In genomic region chr2:10119601-10120157, GRCh38 we compare ENCODE assay signal across 8 cellular contexts. TPM values are rescaled to one million over a fixed set of nuclear protein-coding genes. Genes with fewer than 3 reads are reported as not detected.
A peak's percentile ranks its signal among the peaks of the same experiment; 100 is the strongest.
DNase-seq lines count a peak whose midpoint lies in the region; ATAC-seq and TF ChIP-seq lines count a peak whose summit lies in the region.

No MANE protein-coding gene starts in this region.

- H3K27me3 Mint-ChIP-seq in activated CD8-positive, alpha-beta memory T cell treated with anti-CD3 and anti-CD28 coated beads, Interleukin-2, amount 10 ng/mL, durations not matched to agents 7 days and 5 days = no peaks in the 10 kb centered on the region
- no peaks in the 10 kb centered on the region for H3K27me3 Mint-ChIP-seq in activated naive CD8-positive, alpha-beta T cell treated with anti-CD3 and anti-CD28 coated beads, Interleukin-2, amount 10 ng/mL, durations not matched to agents 7 days and 5 days

- H3K4me1 ChIP-seq in right lobe of liver (peaks cover 4 to 35% (median 20%) of the 10 kb centered on the region in 4 donors), thymus (ENCODE audit: control insufficient read depth, insufficient read depth, low read length) (peaks cover 17% of the 10 kb centered on the region)

- no peak for TF ChIP-seq CTCF in right lobe of liver (IDR thresholded peaks at IDR 0.05)

- no peaks in the 10 kb centered on the region for H3K36me3 ChIP-seq in right lobe of liver
- no peaks in the 10 kb centered on the region for H3K36me3 ChIP-seq in thymus (ENCODE audit: control insufficient read depth, insufficient read depth)

- H3K27me3 ChIP-seq in right lobe of liver (no peaks in the 10 kb centered on the region), thymus (ENCODE audit: control insufficient read depth, insufficient read depth) (no peaks in the 10 kb centered on the region)

- WGBS in right lobe of liver (ENCODE audit: insufficient coverage, low coverage, low lambda C conversion rate, missing lambda C conversion rate) = 55% methylated on average over 6 of the region's 14 CpGs
- WGBS in thymus = 87% methylated on average over 14 of the region's 14 CpGs

- peak overlapping the region; percentile 99 for H3K27ac Mint-ChIP-seq in activated CD8-positive, alpha-beta memory T cell treated with anti-CD3 and anti-CD28 coated beads, Interleukin-2, amount 10 ng/mL, durations not matched to agents 7 days and 5 days
- peak overlapping the region; percentile 97 for H3K27ac Mint-ChIP-seq in activated naive CD8-positive, alpha-beta T cell treated with anti-CD3 and anti-CD28 coated beads, Interleukin-2, amount 10 ng/mL, durations not matched to agents 7 days and 5 days

- H3K9me3 Mint-ChIP-seq in activated CD8-positive, alpha-beta memory T cell treated with anti-CD3 and anti-CD28 coated beads, Interleukin-2, amount 10 ng/mL, durations not matched to agents 7 days and 5 days (ENCODE audit: low read depth) = no peaks in the 10 kb centered on the region
- H3K9me3 Mint-ChIP-seq in activated naive CD8-positive, alpha-beta T cell treated with anti-CD3 and anti-CD28 coated beads, Interleukin-2, amount 10 ng/mL, durations not matched to agents 7 days and 5 days = no peaks in the 10 kb centered on the region

- intact Hi-C loops in right lobe of liver (cut with DNase I) = loop anchor here (5.0 to 10.0 kb wide), 3 partner anchors 155 to 318 kb away; no protein-coding TSS in a partner anchor

- peak overlapping the region; percentile 89 for H3K4me3 Mint-ChIP-seq in activated CD8-positive, alpha-beta memory T cell treated with anti-CD3 and anti-CD28 coated beads, Interleukin-2, amount 10 ng/mL, durations not matched to agents 7 days and 5 days
- H3K4me3 Mint-ChIP-seq in activated naive CD8-positive, alpha-beta T cell treated with anti-CD3 and anti-CD28 coated beads, Interleukin-2, amount 10 ng/mL, durations not matched to agents 7 days and 5 days = peak overlapping the region; percentile 99

- H3K9me3 ChIP-seq in right lobe of liver = no peaks in the 10 kb centered on the region
- H3K9me3 ChIP-seq in thymus (ENCODE audit: control insufficient read depth) = no peaks in the 10 kb centered on the region

- no peak for ATAC-seq in activated CD8-positive, alpha-beta memory T cell treated with anti-CD3 and anti-CD28 coated beads, Interleukin-2, amount 10 ng/mL, durations not matched to agents 7 days and 5 days
- ATAC-seq in activated naive CD8-positive, alpha-beta T cell treated with anti-CD3 and anti-CD28 coated beads, Interleukin-2, amount 10 ng/mL, durations not matched to agents 7 days and 5 days (ENCODE audit: low read depth) = no peak
- ATAC-seq in right lobe of liver = no peak

- no peak for DNase-seq in activated CD8-positive, alpha-beta memory T cell treated with anti-CD3 and anti-CD28 coated beads, Interleukin-2, amount 10 ng/mL, durations not matched to agents 7 days and 5 days
- no peak for DNase-seq in activated CD8-positive, alpha-beta memory T cell treated with anti-CD3 and anti-CD28 coated beads for 24 hours
- no peak for DNase-seq in activated naive CD8-positive, alpha-beta T cell treated with anti-CD3 and anti-CD28 coated beads, Interleukin-2, amount 10 ng/mL, durations not matched to agents 7 days and 5 days
- DNase-seq in right lobe of liver (no peak), SHP77 treated with DMSO at 0.1 percent for 48 hours (lab: John Stamatoyannopoulos, UW) (no peak), inferior parietal cortex (ENCODE audit: extremely low spot score) (no peak), H4 (ENCODE audit: low spot score) (no peak)

- peaks cover 35% of the 10 kb centered on the region for H3K36me3 Mint-ChIP-seq in activated CD8-positive, alpha-beta memory T cell treated with anti-CD3 and anti-CD28 coated beads, Interleukin-2, amount 10 ng/mL, durations not matched to agents 7 days and 5 days
- H3K36me3 Mint-ChIP-seq in activated naive CD8-positive, alpha-beta T cell treated with anti-CD3 and anti-CD28 coated beads, Interleukin-2, amount 10 ng/mL, durations not matched to agents 7 days and 5 days = peaks cover 22% of the 10 kb centered on the region

- no peak for TF ChIP-seq POLR2A in right lobe of liver (IDR thresholded peaks at IDR 0.05)

- peaks cover 33% of the 10 kb centered on the region for H3K4me1 Mint-ChIP-seq in activated CD8-positive, alpha-beta memory T cell treated with anti-CD3 and anti-CD28 coated beads, Interleukin-2, amount 10 ng/mL, durations not matched to agents 7 days and 5 days
- H3K4me1 Mint-ChIP-seq in activated naive CD8-positive, alpha-beta T cell treated with anti-CD3 and anti-CD28 coated beads, Interleukin-2, amount 10 ng/mL, durations not matched to agents 7 days and 5 days = peaks cover 25% of the 10 kb centered on the region

- H3K27ac ChIP-seq in right lobe of liver = peak overlapping the region; percentile 74 to 81 (median 76)
- peak overlapping the region; percentile 10 for H3K27ac ChIP-seq in thymus (ENCODE audit: low read depth)

- H3K4me3 ChIP-seq in right lobe of liver = peak overlapping the region; percentile 71 to 79 (median 74)
- peak overlapping the region; percentile 60 for H3K4me3 ChIP-seq in thymus (ENCODE audit: low read length)

- POLR2A ChIA-PET in activated naive CD8-positive, alpha-beta T cell treated with anti-CD3 and anti-CD28 coated beads, Interleukin-2, amount 10 ng/mL, durations not matched to agents 7 days and 5 days (lab: Charles Lee) = interaction anchor here (0.6 to 2.4 kb wide), 8 partner anchors 8 to 450 kb away, joined by 3 to 7 read pairs (median 4); partner anchors contain the start of genes KLF11 and ODC1

- CTCF ChIA-PET in activated CD8-positive, alpha-beta memory T cell treated with anti-CD3 and anti-CD28 coated beads, Interleukin-2, amount 10 ng/mL, durations not matched to agents 7 days and 5 days (lab: Charles Lee) = interaction anchor here (0.8 to 12.8 kb wide), 9 partner anchors 22 to 320 kb away, joined by 3 to 84 read pairs (median 3); no protein-coding TSS in a partner anchor

RNA-seq across cellular contexts. Expression of gene RRM2, which starts 2.9 kb away (rescaled TPM):
- 100 to 1,000 TPM; 506 to 648 TPM for total RNA-seq in activated CD8-positive, alpha-beta memory T cell treated with anti-CD3 and anti-CD28 coated beads, Interleukin-2, amount 10 ng/mL, durations not matched to agents 7 days and 5 days
- 100 to 1,000 TPM; 320 to 355 TPM for total RNA-seq in activated naive CD8-positive, alpha-beta T cell treated with anti-CD3 and anti-CD28 coated beads, Interleukin-2, amount 10 ng/mL, durations not matched to agents 7 days and 5 days
- 10 to 100 TPM in 1 of 6 experiments, 1 to 10 TPM in 5; 1.1 to 10.3 (median 5.7) TPM for total RNA-seq in right lobe of liver
- 4.2 TPM for polyA plus RNA-seq in thymus
- total RNA-seq in H4 (2014; rRNA removed; shearing (Covaris generic)) = 51.9 and 68.5 TPM in 2 replicates

RNA-seq across cellular contexts. Expression of gene CYS1, which starts 39.5 kb away (rescaled TPM):
- total RNA-seq in activated CD8-positive, alpha-beta memory T cell treated with anti-CD3 and anti-CD28 coated beads, Interleukin-2, amount 10 ng/mL, durations not matched to agents 7 days and 5 days = under 1 TPM in 1 of 2 experiments, not detected in 1; 0.75 TPM
- total RNA-seq in activated naive CD8-positive, alpha-beta T cell treated with anti-CD3 and anti-CD28 coated beads, Interleukin-2, amount 10 ng/mL, durations not matched to agents 7 days and 5 days = under 1 TPM; 0.11 to 0.14 TPM
- total RNA-seq in right lobe of liver = under 1 TPM; 0.26 to 0.99 (median 0.55) TPM
- polyA plus RNA-seq in thymus = 0.30 TPM
- total RNA-seq in H4 (2014; rRNA removed; shearing (Covaris generic)) = 0.43 and 1.1 TPM in 2 replicates
